9 cellular contexts compared by ENCODE assay signal in genomic region chr12:29782285-29782820, GRCh38. TPM values are rescaled to one million over a fixed set of nuclear protein-coding genes. Genes with fewer than 3 reads are reported as not detected.
DNase-seq lines count a peak whose midpoint lies in the region; ATAC-seq, FAIRE-seq and TF ChIP-seq lines count a peak whose summit lies in the region.
"Had no signal": no experiment of that assay in that cellular context is flagged by ENCODE, and none has a peak within 500 bp of the region (broad histone marks: within the 10 kb centered on the region; RNA-seq: fewer than 3 reads in every experiment).

No MANE protein-coding gene starts in this region.

- H4K20me1 ChIP-seq in GM12878 (ENCODE audit: control insufficient read depth, insufficient read depth): no peaks in the 10 kb centered on the region

- peaks cover 15% of the 10 kb centered on the region for H3K4me1 ChIP-seq in HAP-1
- no peaks in the 10 kb centered on the region for H3K4me1 ChIP-seq in GM12878 (ENCODE audit: control insufficient read depth, insufficient read depth, low read length)
- peaks cover 0 to 37% (median 28%) of the 10 kb centered on the region in 5 donors for H3K4me1 ChIP-seq in subcutaneous abdominal adipose tissue (ENCODE audit: control insufficient read depth in 5 of 5, insufficient read depth in 5 of 5, low read length in 5 of 5)

- DNase-seq in HAP-1 (ENCODE audit: low spot score in 2 of 2): peak; percentile 26 to 33
- DNase-seq in NB4 (ENCODE audit: low read depth): peak; percentile 68
- no peak for DNase-seq in GM12878 (ENCODE audit: low read depth, low spot score)
- peak; percentile 16 for DNase-seq in kidney epithelial cell (ENCODE audit: low read depth)
- DNase-seq in effector memory CD8-positive, alpha-beta T cell: no peak
- DNase-seq in ACHN: no peak
- DNase-seq: activated B cell treated with CpG ODN at 0.5 μM for 24 hours had no signal

- no peaks in the 10 kb centered on the region for H3K79me2 ChIP-seq in GM12878 (ENCODE audit: control insufficient read depth, insufficient read depth, low read length)

- peaks cover 8 to 32% of the 10 kb centered on the region in 2 donors for H3K27me3 Mint-ChIP-seq in effector memory CD8-positive, alpha-beta T cell

- no peak for TF ChIP-seq RAD21 in GM12878 (IDR thresholded peaks at IDR 0.05; ENCODE audit: insufficient read depth, low read depth, low read length)

- H3K36me3 Mint-ChIP-seq in effector memory CD8-positive, alpha-beta T cell (ENCODE audit: insufficient read depth): no peaks in the 10 kb centered on the region

- SMC1A ChIA-PET in GM12878 (lab: Charles Lee; ENCODE audit: uncharacterized antibody, unreplicated experiment): interaction anchor here (0.7 to 7.0 kb wide), 26 partner anchors 14 to 229 kb away, joined by 3 to 87 read pairs (median 4); no protein-coding TSS in a partner anchor

- in situ Hi-C loops in HAP-1 (cut with MboI; ENCODE audit: low sequenced_read_pairs) (no loop called here), GM12878 (cut with MboI) (no loop called here), ACHN (cut with HindIII; ENCODE audit: low pct_ligation_motif_present, low pct_unique_long_range_greater_than_20kb, low sequenced_read_pairs) (no loop called here)

- no peaks in the 10 kb centered on the region for H3K4me1 Mint-ChIP-seq in effector memory CD8-positive, alpha-beta T cell (ENCODE audit: low read depth in 2 of 2)

- 25% methylated on average over 16 of the region's 16 CpGs for WGBS in GM12878 (ENCODE audit: insufficient coverage, insufficient replicate concordance, low lambda C conversion rate, missing lambda C conversion rate)

- intact Hi-C loops in GM12878 (cut with micrococcal nuclease; ENCODE audit: unreplicated experiment): loop anchor here (2.0 to 5.0 kb wide), 2 partner anchors 90 to 230 kb away; no protein-coding TSS in a partner anchor

- CTCF ChIA-PET in GM12878 (lab: Yijun Ruan, JAX): interaction anchor here (0.9 to 2.2 kb wide), 8 partner anchors 9 to 262 kb away, joined by 3 to 9 read pairs (median 4); no protein-coding TSS in a partner anchor

- no peak overlapping the region for H3K27ac Mint-ChIP-seq in effector memory CD8-positive, alpha-beta T cell
- H3K27ac Mint-ChIP-seq: activated B cell treated with CpG ODN at 0.5 μM for 24 hours had no signal

- peak overlapping the region; percentile 54 for H3K4me2 ChIP-seq in GM12878 (ENCODE audit: control insufficient read depth, insufficient read depth)

- FAIRE-seq in GM12878 (lab: Jason Lieb, UNC): no peak

- no peak overlapping the region for H3K4me3 Mint-ChIP-seq in effector memory CD8-positive, alpha-beta T cell
- H3K4me3 Mint-ChIP-seq: activated B cell treated with CpG ODN at 0.5 μM for 24 hours had no signal

- peak in 1 of 2 experiments; percentile 29; a peak in 1 of 4 replicates for TF ChIP-seq EP300 in GM12878 (IDR thresholded peaks at IDR 0.05; ENCODE audit: borderline replicate concordance in 1 of 2, control insufficient read depth in 1 of 2, low read depth in 2 of 2, low read length in 2 of 2)

- H3K4me3 ChIP-seq in HAP-1 (peak overlapping the region; percentile 28), NB4 (ENCODE audit: low read depth, low read length) (peak overlapping the region; percentile 38), GM12878 (peak overlapping the region; percentile 50), kidney epithelial cell (ENCODE audit: low read depth, low read length) (peak overlapping the region; percentile 46), subcutaneous abdominal adipose tissue (ENCODE audit: low read depth in 1 of 5, low read length in 5 of 5) (peak overlapping the region; percentile 78 to 94 (median 90))

- H3K36me3 ChIP-seq in HAP-1 (replicated peaks): no peaks in the 10 kb centered on the region
- H3K36me3 ChIP-seq in GM12878 (ENCODE audit: control insufficient read depth in 2 of 2, insufficient read depth in 2 of 2, low read length in 1 of 2): no peaks in the 10 kb centered on the region
- H3K36me3 ChIP-seq in kidney epithelial cell (ENCODE audit: control insufficient read depth, insufficient read depth, low read length): no peaks in the 10 kb centered on the region
- H3K36me3 ChIP-seq in subcutaneous abdominal adipose tissue (ENCODE audit: control insufficient read depth in 5 of 5, insufficient read depth in 5 of 5, low read length in 5 of 5): no peaks in the 10 kb centered on the region

- TSS peak; percentile 52 for BruUV-seq in GM12878 (replicated peaks; lab: Mats Ljungman, UMichigan)

- TF ChIP-seq POLR2A in NB4 (IDR thresholded peaks at IDR 0.05; ENCODE audit: extremely low read depth, insufficient read length) (no peak), GM12878 (IDR thresholded peaks at IDR 0.05; ENCODE audit: low read depth, low read length) (no peak)

- H3K9me3 ChIP-seq in HAP-1 (no peaks in the 10 kb centered on the region), GM12878 (replicated peaks; ENCODE audit: control insufficient read depth, insufficient read depth, low read length) (no peaks in the 10 kb centered on the region; the same call in 2 of the 3 replicates), subcutaneous abdominal adipose tissue (ENCODE audit: control insufficient read depth in 5 of 5, low read length in 5 of 5) (peaks cover 0 to 3% (median 0%) of the 10 kb centered on the region in 5 donors)

- no peak overlapping the region for H2AFZ ChIP-seq in GM12878 (ENCODE audit: control insufficient read depth, low read depth, low read length)

- POLR2A ChIA-PET in GM12878 (lab: Charles Lee): interaction anchor here (0.6 to 1.3 kb wide), 9 partner anchors 32 to 351 kb away, joined by 3 to 8 read pairs (median 3); no protein-coding TSS in a partner anchor

- no peaks in the 10 kb centered on the region for H3K9me3 Mint-ChIP-seq in effector memory CD8-positive, alpha-beta T cell

- RAD21 ChIA-PET in GM12878 (lab: Charles Lee; ENCODE audit: unreplicated experiment): interaction anchor here (0.8 to 5.4 kb wide), 17 partner anchors 14 to 263 kb away, joined by 3 to 28 read pairs (median 4); no protein-coding TSS in a partner anchor

- H3K9ac ChIP-seq in GM12878 (ENCODE audit: control insufficient read depth, insufficient read depth, low read length): no peak overlapping the region; the same call in 1 of the 2 replicates
- peak overlapping the region; percentile 70 to 86 (median 84) for H3K9ac ChIP-seq in subcutaneous abdominal adipose tissue (ENCODE audit: low read length in 5 of 5)

- ATAC-seq in GM18520 (IDR thresholded peaks at IDR 0.05; ENCODE audit: unreplicated experiment) (peak; percentile 68), GM12878 (peak; percentile 80)
- no peak for ATAC-seq in effector memory CD8-positive, alpha-beta T cell (replicated peaks)

- H3K27me3 ChIP-seq in HAP-1 (ENCODE audit: low read depth): no peaks in the 10 kb centered on the region
- no peaks in the 10 kb centered on the region for H3K27me3 ChIP-seq in GM12878 (replicated peaks in 1 of 2; ENCODE audit: control insufficient read depth in 2 of 2, insufficient read depth in 2 of 2, low read length in 1 of 2)
- peaks cover 13% of the 10 kb centered on the region for H3K27me3 ChIP-seq in kidney epithelial cell (ENCODE audit: control insufficient read depth, insufficient read depth, low read length)
- H3K27me3 ChIP-seq in subcutaneous abdominal adipose tissue (ENCODE audit: control insufficient read depth in 5 of 5, insufficient read depth in 4 of 5, low read length in 5 of 5): no peaks in the 10 kb centered on the region

- H3K27ac ChIP-seq in GM12878 (ENCODE audit: control insufficient read depth, insufficient read depth) (no peak overlapping the region), subcutaneous abdominal adipose tissue (ENCODE audit: low read depth, low read length) (peak overlapping the region; percentile 99)

- TF ChIP-seq CTCF in NB4 (IDR thresholded peaks at IDR 0.05; ENCODE audit: low read depth, low read length): no peak
- TF ChIP-seq CTCF in GM12878 (IDR thresholded peaks at IDR 0.05 in 2 of 3, conservative IDR thresholded peaks at IDR 0.05 in 1 of 3; ENCODE audit: control insufficient read depth in 2 of 3, extremely low read depth in 1 of 3, insufficient read depth in 1 of 3, low read depth in 3 of 3, low read length in 3 of 3): no peak
- no peak for TF ChIP-seq CTCF in kidney epithelial cell (IDR thresholded peaks at IDR 0.05; ENCODE audit: insufficient read depth, low read length, poor library complexity, severe bottlenecking)

TF ChIP-seq in GM12878, 131 proteins besides CTCF, POLR2A, EP300 and RAD21 (continues in another document):
- TF ChIP-seq CBX5 (IDR thresholded peaks at IDR 0.05; ENCODE audit: low read depth) (0 out of 2 replicates have a peak, but pooled peaks have one; percentile 14), CHD1 (IDR thresholded peaks at IDR 0.05; ENCODE audit: low read depth, low read length) (0 out of 2 replicates have a peak, but pooled peaks have one; percentile 41), SIX5 (IDR thresholded peaks at IDR 0.05; ENCODE audit: low read depth, low read length, severe bottlenecking) (no peak), BACH1 (IDR thresholded peaks at IDR 0.05; ENCODE audit: borderline replicate concordance) (peak; percentile 91; the same call in 1 of the 2 replicates), HDGF (IDR thresholded peaks at IDR 0.05) (no peak), IKZF2 (IDR thresholded peaks at IDR 0.05) (0 out of 4 replicates have a peak, but pooled peaks have one; percentile 12 to 17), KDM1A (IDR thresholded peaks at IDR 0.05; ENCODE audit: borderline replicate concordance) (no peak), DPF2 (IDR thresholded peaks at IDR 0.05) (0 out of 2 replicates have a peak, but pooled peaks have one; percentile 59), BMI1 (IDR thresholded peaks at IDR 0.05; ENCODE audit: borderline replicate concordance) (peak; percentile 54; the same call in 1 of the 2 replicates)

RNA-seq across cellular contexts. Expression of gene TMTC1, which starts 1.4 kb away (rescaled TPM):
- total RNA-seq in GM12878 (2013; cell fraction: nucleolus; rRNA removed): 87.2 and 91.5 TPM in 2 replicates
- total RNA-seq in GM12878 (2014; rRNA removed) (1.2 and 1.4 TPM in 2 replicates), GM12878 (2014; rRNA removed; fragmentation: Illumina TruSeq; extraction: Trizol) (0.81 and 0.88 TPM in 2 replicates), GM12878 (2021) (0.69 and 0.93 TPM in 2 replicates), kidney epithelial cell (1.6 and 1.8 TPM in 2 replicates)
- polyA plus RNA-seq in GM12878 (2011; ENCODE audit: low read depth): 0.16 TPM
- polyA plus RNA-seq in GM12878 (2011; rRNA removed) (20.9 and 22.9 TPM in 2 replicates), GM12878 (2014; fragmentation: Illumina TruSeq; extraction: Trizol) (0.38 and 0.68 TPM in 2 replicates), GM12878 (2014; fragmentation: Nextera tagmentation; extraction: Ambion mirVana) (under 1 TPM; 0.10 to 0.16 TPM), GM12878 (2014; rRNA removed) (0.41 and 0.67 TPM in 2 replicates), GM12878 (2016; fragmentation: Nextera tagmentation; extraction: Ambion mirVana) (under 1 TPM; 0.19 to 0.46 TPM)
- polyA plus RNA-seq in GM12878 (2011; cell fraction: cytosol; rRNA removed): 14.7 and 15.3 TPM in 2 replicates
- polyA plus RNA-seq in GM12878 (2011; cell fraction: nucleus; rRNA removed): 12.9 and 14.5 TPM in 2 replicates
- polyA plus RNA-seq in GM12878 (2012): 0.16 and 0.34 TPM in 2 replicates
- 66.1 and 67.7 TPM in 2 replicates for polyA minus RNA-seq in GM12878 (2011; rRNA and poly(A)+ RNA removed)
- polyA minus RNA-seq in GM12878 (2011; cell fraction: cytosol; rRNA and poly(A)+ RNA removed): 13.4 and 16.8 TPM in 2 replicates
- polyA minus RNA-seq in GM12878 (2011; cell fraction: nucleus; rRNA and poly(A)+ RNA removed): 39.3 and 71.8 TPM in 2 replicates
- total RNA-seq: activated B cell treated with CpG ODN at 0.5 μM for 24 hours had no signal

Comparison
In these comparisons a context has a peak if more than half of its experiments do, and no peak if none do; other contexts are left out.
1. DNase-seq: peak in HAP-1 (2 of 2), NB4 (single experiment) and kidney epithelial cell (single experiment); none in GM12878 (single experiment), effector memory CD8-positive, alpha-beta T cell (0 of 3) and ACHN (single experiment).
2. H3K4me3 ChIP-seq: peak in every context shown above with its lines; median percentile 90 in subcutaneous abdominal adipose tissue; 50 in GM12878; 46 in kidney epithelial cell; 38 in NB4; 28 in HAP-1.